Comparison of ENCODE assay signal across 11 cellular contexts in the genomic region with DNA sequence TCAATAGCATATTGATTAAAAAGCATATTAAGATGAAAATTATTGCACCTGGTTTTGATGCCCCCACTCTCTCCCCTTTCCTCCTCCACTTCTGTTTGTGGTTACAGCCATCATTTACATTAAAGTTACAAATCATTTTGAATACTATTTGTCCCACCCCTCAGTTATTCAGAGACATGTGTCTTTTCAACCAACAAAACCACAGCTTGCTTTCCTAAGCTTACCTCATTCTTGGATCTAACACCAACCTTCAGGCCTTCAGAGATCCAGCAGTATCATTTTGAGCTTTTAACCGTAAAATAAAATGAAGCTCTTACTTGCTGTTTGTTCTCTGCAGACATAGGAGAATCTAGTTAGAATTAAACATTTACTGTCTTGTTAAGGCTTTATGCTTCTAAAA.
"Had no signal": no experiment of that assay in that cellular context is flagged by ENCODE, and none has a peak within 500 bp of the region (broad histone marks: within the 10 kb centered on the region; RNA-seq: fewer than 3 reads in every experiment).

No MANE protein-coding gene starts in this region.

- DNase-seq: activated CD4-positive, alpha-beta memory T cell treated with anti-CD3 and anti-CD28 coated beads, Interleukin-2, amount 10 ng/mL, durations not matched to agents 7 days and 5 days; activated effector memory CD4-positive, alpha-beta T cell treated with Interleukin-2 at 50 U/mL for 16 hours; cerebellar nuclear complex; hippocampal formation; kidney glomerular epithelial cell; stomach; T-helper 17 cell had no signal

- H3K9me3 ChIP-seq: body of pancreas, neutrophil, stomach had no signal

- H3K27ac Mint-ChIP-seq: activated CD4-positive, alpha-beta memory T cell treated with anti-CD3 and anti-CD28 coated beads, Interleukin-2, amount 10 ng/mL, durations not matched to agents 7 days and 5 days; dendritic cell treated with granulocyte-macrophage colony-stimulating factor and Interleukin-4, amounts not matched to agents 40 ng/mL and 50 ng/mL, for 4 days; T-helper 17 cell had no signal

- H3K27ac ChIP-seq: neutrophil, skin epidermis had no signal

- H3K4me3 Mint-ChIP-seq: activated CD4-positive, alpha-beta memory T cell treated with anti-CD3 and anti-CD28 coated beads, Interleukin-2, amount 10 ng/mL, durations not matched to agents 7 days and 5 days; dendritic cell treated with granulocyte-macrophage colony-stimulating factor and Interleukin-4, amounts not matched to agents 40 ng/mL and 50 ng/mL, for 4 days; T-helper 17 cell had no signal

- H3K9me3 Mint-ChIP-seq: activated CD4-positive, alpha-beta memory T cell treated with anti-CD3 and anti-CD28 coated beads, Interleukin-2, amount 10 ng/mL, durations not matched to agents 7 days and 5 days; dendritic cell treated with granulocyte-macrophage colony-stimulating factor and Interleukin-4, amounts not matched to agents 40 ng/mL and 50 ng/mL, for 4 days had no signal

- H3K27me3 Mint-ChIP-seq: activated CD4-positive, alpha-beta memory T cell treated with anti-CD3 and anti-CD28 coated beads, Interleukin-2, amount 10 ng/mL, durations not matched to agents 7 days and 5 days; T-helper 17 cell had no signal

- H3K4me3 ChIP-seq: body of pancreas, skin epidermis, stomach had no signal

- H3K27me3 ChIP-seq: body of pancreas, neutrophil, stomach had no signal
